Comparison of ENCODE assay signal across 25 cellular contexts in genomic region chr6:126054802-126055201, GRCh38.
DNase-seq lines count a peak whose midpoint lies in the region; TF ChIP-seq lines count a peak whose summit lies in the region.
"Had no signal": no experiment of that assay in that cellular context is flagged by ENCODE, and none has a peak within 500 bp of the region (broad histone marks: within the 10 kb centered on the region; RNA-seq: fewer than 3 reads in every experiment).

No MANE protein-coding gene starts in this region.

- no peak overlapping the region for H3K4me2 ChIP-seq in smooth muscle cell

- H3K27ac ChIP-seq in colonic mucosa: peak overlapping the region; percentile 29
- peak overlapping the region; percentile 61 for H3K27ac ChIP-seq in smooth muscle cell (ENCODE audit: low read depth)
- no peak overlapping the region for H3K27ac ChIP-seq in breast epithelium
- H3K27ac ChIP-seq: epithelial cell of prostate, lower lobe of right lung, ovary, SK-N-MC, upper lobe of right lung had no signal

- no peaks in the 10 kb centered on the region for H4K20me1 ChIP-seq in smooth muscle cell (ENCODE audit: low read depth)

- no peak overlapping the region for H3K4me3 ChIP-seq in Jurkat, Clone E6-1 (ENCODE audit: low read length)
- H3K4me3 ChIP-seq in NB4 (ENCODE audit: low read depth, low read length) (no peak overlapping the region), colonic mucosa (no peak overlapping the region), smooth muscle cell (no peak overlapping the region), breast epithelium (no peak overlapping the region)
- H3K4me3 ChIP-seq: HAP-1, lower lobe of right lung, mucosa of descending colon, ovary, SK-N-MC, upper lobe of right lung had no signal

- H3K9ac ChIP-seq in colonic mucosa (ENCODE audit: low read depth in 2 of 2, low read length in 2 of 2) (no peak overlapping the region), smooth muscle cell (ENCODE audit: low read depth) (no peak overlapping the region)

- peaks cover 7% of the 10 kb centered on the region for H3F3A ChIP-seq in smooth muscle cell (ENCODE audit: low read depth)

- TF ChIP-seq CTCF in NB4 (IDR thresholded peaks at IDR 0.05; ENCODE audit: low read depth, low read length): no peak
- TF ChIP-seq CTCF in colonic mucosa (IDR thresholded peaks at IDR 0.05): no peak
- TF ChIP-seq CTCF in smooth muscle cell (IDR thresholded peaks at IDR 0.05; ENCODE audit: borderline replicate concordance, insufficient read depth, poor library complexity, severe bottlenecking): no peak
- TF ChIP-seq CTCF in breast epithelium (IDR thresholded peaks at IDR 0.05): no peak

- H3K27me3 ChIP-seq in colonic mucosa: no peaks in the 10 kb centered on the region
- H3K27me3 ChIP-seq in smooth muscle cell (ENCODE audit: low read depth): no peaks in the 10 kb centered on the region
- no peaks in the 10 kb centered on the region for H3K27me3 ChIP-seq in breast epithelium
- H3K27me3 ChIP-seq: ovary, upper lobe of right lung had no signal

- TF ChIP-seq POLR2A in NB4 (IDR thresholded peaks at IDR 0.05; ENCODE audit: extremely low read depth, insufficient read length): no peak
- no peak for TF ChIP-seq POLR2A in breast epithelium (IDR thresholded peaks at IDR 0.05)

- intact Hi-C loops in colonic mucosa (cut with DNase I) (no loop called here), breast epithelium (cut with DNase I; ENCODE audit: low total_unique reads) (no loop called here)

- H3K79me2 ChIP-seq in smooth muscle cell (ENCODE audit: low read depth): no peaks in the 10 kb centered on the region

- H3K4me1 ChIP-seq in colonic mucosa (no peaks in the 10 kb centered on the region), smooth muscle cell (ENCODE audit: low read depth) (no peaks in the 10 kb centered on the region), breast epithelium (no peaks in the 10 kb centered on the region)
- H3K4me1 ChIP-seq: HAP-1, upper lobe of right lung had no signal

- no peaks in the 10 kb centered on the region for H3K9me3 ChIP-seq in colonic mucosa
- no peaks in the 10 kb centered on the region for H3K9me3 ChIP-seq in smooth muscle cell (replicated peaks; ENCODE audit: low read depth)
- H3K9me3 ChIP-seq in breast epithelium: no peaks in the 10 kb centered on the region
- H3K9me3 ChIP-seq: HAP-1, lower lobe of right lung, mucosa of descending colon, ovary, upper lobe of right lung had no signal

- no peak overlapping the region for H2AFZ ChIP-seq in smooth muscle cell (ENCODE audit: low read depth)

- WGBS in smooth muscle cell (ENCODE audit: low lambda C conversion rate): 41% methylated on average over 4 of the region's 4 CpGs

- DNase-seq in Jurkat, Clone E6-1 (ENCODE audit: low read depth, low spot score): peak; percentile 26
- DNase-seq in NB4 (ENCODE audit: low read depth) (peak; percentile 56), colonic mucosa (no peak), smooth muscle cell (lab: John Stamatoyannopoulos, UW; ENCODE audit: unreplicated experiment) (no peak), NCI-H345 treated with DMSO at 0.1 percent for 48 hours (lab: John Stamatoyannopoulos, UW; ENCODE audit: unreplicated experiment) (no peak), breast epithelium (ENCODE audit: low spot score in 2 of 2) (no peak)
- no peak for DNase-seq in activated T-cell treated with anti-CD3 and anti-CD28 coated beads, Interleukin-2, amount 50 U/mL, for 48 hours
- DNase-seq: activated CD4-positive, alpha-beta T cell treated with anti-CD3 and anti-CD28 coated beads, Interleukin-2, amount 10 ng/mL, durations not matched to agents 24 days and 14 days; activated T-cell treated with anti-CD3 and anti-CD28 coated beads, Interleukin-2, amount 50 U/mL, for 4 hours; effector CD8-positive, alpha-beta T cell; head of caudate nucleus; kidney glomerular epithelial cell; lower lobe of right lung; NCI-H1092 treated with DMSO at 0.1 percent for 48 hours; NCI-H2029 treated with DMSO at 0.1 percent for 48 hours; NCI-H526 treated with DMSO at 0.1 percent for 48 hours; ovary; right cardiac atrium; stimulated activated CD4-positive, alpha-beta T cell treated with anti-CD3 and anti-CD28 coated beads, Interleukin-2, amount 100 ng/mL, for 48 hours; substantia nigra; upper lobe of right lung had no signal

- H3K36me3 ChIP-seq in colonic mucosa (no peaks in the 10 kb centered on the region), smooth muscle cell (ENCODE audit: low read depth) (no peaks in the 10 kb centered on the region), breast epithelium (no peaks in the 10 kb centered on the region)
- H3K36me3 ChIP-seq: HAP-1, ovary had no signal

Comparison
In these comparisons a context has a peak if more than half of its experiments do, and no peak if none do; other contexts are left out.
1. DNase-seq: peak in Jurkat, Clone E6-1 (single experiment) and NB4 (single experiment); none in colonic mucosa (single experiment), smooth muscle cell (single experiment), activated T-cell treated with anti-CD3 and anti-CD28 coated beads, Interleukin-2, amount 50 U/mL, for 48 hours (0 of 2), NCI-H345 treated with DMSO at 0.1 percent for 48 hours (single experiment) and breast epithelium (0 of 2).
2. H3K27ac ChIP-seq: peak in colonic mucosa (single experiment) and smooth muscle cell (single experiment); none in breast epithelium (0 of 2).